Comparison of ENCODE assay signal across 20 cellular contexts in the genomic region with DNA sequence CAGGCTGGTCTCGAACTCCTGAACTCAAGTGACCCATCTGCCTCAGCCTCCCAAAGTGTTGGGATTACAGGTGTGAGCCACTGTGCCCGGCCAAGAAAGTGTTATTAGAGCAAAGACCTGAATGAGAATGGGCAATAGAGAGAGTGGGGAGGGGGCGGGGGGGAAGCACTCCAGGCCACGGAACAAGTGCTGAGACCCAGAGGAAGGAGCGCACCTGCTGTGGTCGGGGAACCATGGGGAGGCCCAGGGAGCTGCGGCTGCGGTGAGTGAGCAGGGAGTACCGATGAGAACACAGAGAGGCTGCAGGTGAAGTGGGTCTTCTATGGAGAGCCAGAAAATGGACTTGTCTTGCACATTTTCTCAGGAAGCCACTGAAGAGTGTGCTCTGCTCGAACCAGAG. TPM values are rescaled to one million over a fixed set of nuclear protein-coding genes. Genes with fewer than 3 reads are reported as not detected.
A peak's percentile ranks its signal among the peaks of the same experiment; 100 is the strongest.
DNase-seq lines count a peak whose midpoint lies in the region; ATAC-seq, FAIRE-seq and TF ChIP-seq lines count a peak whose summit lies in the region.
"Had no signal": no experiment of that assay in that cellular context is flagged by ENCODE, and none has a peak within 500 bp of the region (broad histone marks: within the 10 kb centered on the region; RNA-seq: fewer than 3 reads in every experiment).

No MANE protein-coding gene starts in this region.

- no peaks in the 10 kb centered on the region for H4K20me1 ChIP-seq in H9 (ENCODE audit: control insufficient read depth, insufficient read depth, insufficient read length)

- H4K8ac ChIP-seq in H9 (replicated peaks; ENCODE audit: insufficient read length, low read depth, low read length), result no peak overlapping the region

- H3K9me3 Mint-ChIP-seq in H9, result no peaks in the 10 kb centered on the region
- H3K9me3 Mint-ChIP-seq: T-helper 1 cell treated with Interleukin-12 subunit alpha and Interleukin-12 subunit beta and Interleukin-4 antibody, amounts not matched to agents 30 μg/mL and 1 μg/mL, for 36 hours had no signal

- H4K5ac ChIP-seq in H9 (ENCODE audit: insufficient read length, low read depth, low read length), result no peak overlapping the region

- H3K4me3 ChIP-seq in right atrium auricular region, result no peak overlapping the region
- H3K4me3 ChIP-seq in left ventricle myocardium inferior, result no peak overlapping the region
- H3K4me3 ChIP-seq in upper lobe of right lung, result no peak overlapping the region
- H3K4me3 ChIP-seq in small intestine (ENCODE audit: low read depth in 1 of 2, low read length in 2 of 2), result no peak overlapping the region
- H3K4me3 ChIP-seq: A549 had no signal

- no peaks in the 10 kb centered on the region for H3K36me3 Mint-ChIP-seq in H9 (ENCODE audit: insufficient read depth in 1 of 3, low read depth in 3 of 3)

- no peaks in the 10 kb centered on the region for H3K27me3 ChIP-seq in right atrium auricular region
- peaks cover 85% of the 10 kb centered on the region for H3K27me3 ChIP-seq in left ventricle myocardium inferior (ENCODE audit: low read depth)
- H3K27me3 ChIP-seq in upper lobe of right lung, result no peaks in the 10 kb centered on the region
- no peaks in the 10 kb centered on the region for H3K27me3 ChIP-seq in H9 (ENCODE audit: insufficient read depth, low read length)
- no peaks in the 10 kb centered on the region for H3K27me3 ChIP-seq in small intestine (ENCODE audit: control insufficient read depth in 2 of 2, insufficient read depth in 2 of 2, low read length in 2 of 2)

- no peak overlapping the region for H3K56ac ChIP-seq in H9 (ENCODE audit: insufficient read length, low read depth, low read length)

- no CpG with 5 or more reads among the region's 10 CpGs for WGBS in H9 (ENCODE audit: extremely low coverage, insufficient read length, low lambda C conversion rate)
- 71 to 74% (median 72%) methylated on average over 10 of the region's 10 CpGs for WGBS in small intestine, 3 donors

- H3K27me3 Mint-ChIP-seq in H9 (ENCODE audit: low read depth), result peaks cover 23% of the 10 kb centered on the region

- peaks cover 15 to 19% of the 10 kb centered on the region in 2 experiments for H3K4me1 Mint-ChIP-seq in H9

- DNase-seq in right atrium auricular region (ENCODE audit: low spot score) (peak; percentile 23), left ventricle myocardium inferior (no peak), NCI-H187 (lab: John Stamatoyannopoulos, UW) (peak; percentile 74 to 82), RPMI8226 (peak; percentile 63), upper lobe of right lung (peak; percentile 35), NCI-H526 (lab: John Stamatoyannopoulos, UW) (no peak), H9 (no peak), small intestine (no peak)
- DNase-seq: Calu3, GDM1, HCEC 1CT, KG1, NCI-H1092, NCI-H1694 treated with DMSO at 0.1 percent for 48 hours, NCI-H69, Right ventricle myocardium superior had no signal

- H3K23ac ChIP-seq in H9 (ENCODE audit: insufficient read length, low read depth, low read length), result no peak overlapping the region

- no peak overlapping the region for H2AFZ ChIP-seq in H9 (ENCODE audit: low read length)

- no peaks in the 10 kb centered on the region for H3K23me2 ChIP-seq in H9 (ENCODE audit: insufficient read length, low read depth, low read length, poor library complexity, severe bottlenecking)

- no peak overlapping the region for H3K4me2 ChIP-seq in H9 (ENCODE audit: insufficient read depth, insufficient read length, low read length)
- H3K4me2 ChIP-seq: A549 had no signal

- intact Hi-C loops in left ventricle myocardium inferior (cut with micrococcal nuclease) (no loop called here), upper lobe of right lung (cut with DNase I) (no loop called here)

- no peak for TF ChIP-seq CTCF in right atrium auricular region (IDR thresholded peaks at IDR 0.05)
- TF ChIP-seq CTCF in left ventricle myocardium inferior (IDR thresholded peaks at IDR 0.05; ENCODE audit: borderline replicate concordance), result no peak
- no peak for TF ChIP-seq CTCF in upper lobe of right lung (IDR thresholded peaks at IDR 0.05)
- no peak for TF ChIP-seq CTCF in H9 (conservative IDR thresholded peaks at IDR 0.05)

- H3K27ac ChIP-seq in right atrium auricular region (no peak overlapping the region), left ventricle myocardium inferior (replicated peaks) (no peak overlapping the region), upper lobe of right lung (no peak overlapping the region), H9 (ENCODE audit: insufficient read length, low read depth, low read length) (no peak overlapping the region), small intestine (ENCODE audit: low read depth in 1 of 2, low read length in 1 of 2) (no peak overlapping the region)
- H3K27ac ChIP-seq: A549 had no signal

- H2BK15ac ChIP-seq in H9 (ENCODE audit: low read depth, low read length), result no peak overlapping the region

- H3K27ac Mint-ChIP-seq in H9, result no peak overlapping the region; a peak in 1 of 7 replicates
- H3K27ac Mint-ChIP-seq: T-helper 1 cell treated with Interleukin-12 subunit alpha and Interleukin-12 subunit beta and Interleukin-4 antibody, amounts not matched to agents 30 μg/mL and 1 μg/mL, for 36 hours had no signal

- H3K18ac ChIP-seq in H9 (ENCODE audit: insufficient read length, low read depth, low read length), result no peak overlapping the region

- H3K4me1 ChIP-seq in right atrium auricular region, result no peaks in the 10 kb centered on the region
- no peaks in the 10 kb centered on the region for H3K4me1 ChIP-seq in left ventricle myocardium inferior
- no peaks in the 10 kb centered on the region for H3K4me1 ChIP-seq in upper lobe of right lung
- H3K4me1 ChIP-seq in H9 (ENCODE audit: insufficient read depth, low read length), result no peaks in the 10 kb centered on the region; the same call in 1 of the 2 replicates
- H3K4me1 ChIP-seq in small intestine (ENCODE audit: control insufficient read depth in 2 of 2, insufficient read depth in 1 of 2, low read depth in 1 of 2, low read length in 1 of 2), result no peaks in the 10 kb centered on the region
- H3K4me1 ChIP-seq: A549 had no signal

- no peak overlapping the region for H2BK120ac ChIP-seq in H9 (ENCODE audit: low read depth, low read length, poor library complexity, severe bottlenecking)

- no peak overlapping the region for H3K14ac ChIP-seq in H9 (ENCODE audit: insufficient read depth, low read length)

- no peak overlapping the region for H3K4ac ChIP-seq in H9 (ENCODE audit: low read depth, low read length)

- H2AK5ac ChIP-seq in H9 (ENCODE audit: insufficient read length, low read length), result no peak overlapping the region

- no peak overlapping the region for H3K9ac ChIP-seq in H9 (ENCODE audit: extremely low read depth, insufficient read length, low read length)

- H2BK20ac ChIP-seq in H9 (ENCODE audit: low read depth, low read length, poor library complexity, severe bottlenecking), result no peak overlapping the region

- H2BK12ac ChIP-seq in H9 (ENCODE audit: insufficient read length, low read depth, low read length), result no peak overlapping the region

- no peaks in the 10 kb centered on the region for H3K9me3 ChIP-seq in right atrium auricular region
- no peaks in the 10 kb centered on the region for H3K9me3 ChIP-seq in left ventricle myocardium inferior (replicated peaks)
- no peaks in the 10 kb centered on the region for H3K9me3 ChIP-seq in upper lobe of right lung
- no peaks in the 10 kb centered on the region for H3K9me3 ChIP-seq in H9 (ENCODE audit: control insufficient read depth, low read depth, low read length)
- H3K9me3 ChIP-seq in small intestine (ENCODE audit: control insufficient read depth, low read depth), result no peaks in the 10 kb centered on the region
- H3K9me3 ChIP-seq: A549 had no signal

- no peak overlapping the region for H3T11ph ChIP-seq in H9 (ENCODE audit: low read length)

- no peak for ATAC-seq in upper lobe of right lung
- ATAC-seq: A549 had no signal

- H3K36me3 ChIP-seq in right atrium auricular region (no peaks in the 10 kb centered on the region), left ventricle myocardium inferior (no peaks in the 10 kb centered on the region), upper lobe of right lung (no peaks in the 10 kb centered on the region), small intestine (ENCODE audit: control insufficient read depth in 2 of 2, insufficient read depth in 2 of 2, low read length in 2 of 2) (no peaks in the 10 kb centered on the region)

- no peak for FAIRE-seq in small intestine (lab: Jason Lieb, UNC)
- FAIRE-seq: A549, HTR-8/SVneo had no signal

- H3K79me1 ChIP-seq in H9 (ENCODE audit: insufficient read depth, low read depth, low read length, poor library complexity, severe bottlenecking), result no peaks in the 10 kb centered on the region

- H4K91ac ChIP-seq in H9 (ENCODE audit: insufficient read length, low read depth, low read length), result no peak overlapping the region

- H2BK5ac ChIP-seq in H9 (ENCODE audit: insufficient read length, low read length), result no peak overlapping the region

- no peaks in the 10 kb centered on the region for H3K79me2 ChIP-seq in H9 (ENCODE audit: insufficient read depth, low read length)

- H3K4me3 Mint-ChIP-seq in H9, result no peak overlapping the region; a peak in 1 of 5 replicates
- H3K4me3 Mint-ChIP-seq: T-helper 1 cell treated with Interleukin-12 subunit alpha and Interleukin-12 subunit beta and Interleukin-4 antibody, amounts not matched to agents 30 μg/mL and 1 μg/mL, for 36 hours had no signal

RNA-seq across cellular contexts. Expression of a gene that starts 10.8 kb away (rescaled TPM):
- total RNA-seq in right atrium auricular region (1 to 10 TPM in 1 of 2 donors, under 1 TPM in 1; 0.44 to 3.2 TPM), left ventricle myocardium inferior (0.30 TPM), upper lobe of right lung (6.1 TPM), H9 (2021) (not detected in 2 replicates)
- 1 to 10 TPM in 1 of 3 donors, under 1 TPM in 1, not detected in 1; 0.46 to 1.6 TPM for polyA plus RNA-seq in small intestine
- total RNA-seq: Calu3, MCF 10A had no signal
- polyA plus RNA-seq: A549 had no signal

RNA-seq across cellular contexts. Expression of a gene that starts 20.5 kb away (rescaled TPM):
- 10 to 100 TPM; 26.8 to 36.9 TPM for total RNA-seq in right atrium auricular region
- 23.8 TPM for total RNA-seq in left ventricle myocardium inferior
- 37.3 TPM for total RNA-seq in upper lobe of right lung
- total RNA-seq in H9 (2021), result 58.3 and 61.1 TPM in 2 replicates
- polyA plus RNA-seq in small intestine, result 10 to 100 TPM; 49.2 to 65.1 (median 61.7) TPM

RNA-seq across cellular contexts. Expression of a gene that starts 39.0 kb away (rescaled TPM):
- 100 to 1,000 TPM; 150 to 238 TPM for total RNA-seq in right atrium auricular region
- 55.5 TPM for total RNA-seq in left ventricle myocardium inferior
- 67.0 TPM for total RNA-seq in upper lobe of right lung
- 25.8 and 27.3 TPM in 2 replicates for total RNA-seq in H9 (2021)
- polyA plus RNA-seq in small intestine, result 100 to 1,000 TPM in 1 of 3 donors, 10 to 100 TPM in 1, 1 to 10 TPM in 1; 6.7 to 100 (median 15.1) TPM

Comparison
In these comparisons a context has a peak if more than half of its experiments do, and no peak if none do; other contexts are left out.
1. DNase-seq: peak in right atrium auricular region (single experiment), NCI-H187 (2 of 2), RPMI8226 (single experiment) and upper lobe of right lung (single experiment); none in left ventricle myocardium inferior (single experiment), NCI-H526 (0 of 2), H9 (single experiment) and small intestine (single experiment).